Comparison of ENCODE assay signal across 2 cellular contexts in genomic region chr1:12112711-12113161, GRCh38.
TF ChIP-seq lines count a peak whose summit lies in the region.

No MANE protein-coding gene starts in this region.

TF ChIP-seq in liver, 16 proteins besides CTCF, POLR2A, EP300 and RAD21:
- peak; percentile 27 for TF ChIP-seq NR2F2 (IDR thresholded peaks at IDR 0.05)
- no peak for TF ChIP-seq RXRA (IDR thresholded peaks at IDR 0.05)
- no peak for TF ChIP-seq GABPA (IDR thresholded peaks at IDR 0.05 in 1 of 2, conservative IDR thresholded peaks at IDR 0.05 in 1 of 2)
- no peak for TF ChIP-seq ZBTB33 (IDR thresholded peaks at IDR 0.05)
- TF ChIP-seq MAX (IDR thresholded peaks at IDR 0.05), result no peak
- peak; percentile 15 for TF ChIP-seq SP1 (IDR thresholded peaks at IDR 0.05)
- no peak for TF ChIP-seq FOXA2 (IDR thresholded peaks at IDR 0.05)
- no peak for TF ChIP-seq JUND (IDR thresholded peaks at IDR 0.05)
- TF ChIP-seq ATF3 (IDR thresholded peaks at IDR 0.05), result no peak
- no peak for TF ChIP-seq FOXA1 (IDR thresholded peaks at IDR 0.05)
- no peak for TF ChIP-seq HNF4G (IDR thresholded peaks at IDR 0.05)
- TF ChIP-seq REST (IDR thresholded peaks at IDR 0.05), result no peak
- no peak for TF ChIP-seq HNF4A (conservative IDR thresholded peaks at IDR 0.05)
- no peak for TF ChIP-seq EGR1 (IDR thresholded peaks at IDR 0.05; ENCODE audit: low read depth in 2 of 2)
- no peak for TF ChIP-seq YY1 (IDR thresholded peaks at IDR 0.05)
- no peak for TF ChIP-seq TAF1 (conservative IDR thresholded peaks at IDR 0.05)

TF ChIP-seq in HepG2, 621 proteins besides CTCF, POLR2A, EP300 and RAD21:
- no peak for TF ChIP-seq ZMYM3 (CRISPR knock-in tag; IDR thresholded peaks at IDR 0.05)
- TF ChIP-seq ZNF547 (CRISPR knock-in tag; IDR thresholded peaks at IDR 0.05), result no peak
- TF ChIP-seq ZNF670 (CRISPR knock-in tag; IDR thresholded peaks at IDR 0.05; ENCODE audit: borderline replicate concordance), result no peak
- no peak for TF ChIP-seq U2AF1 (optimal IDR thresholded peaks at IDR 0.05; ENCODE audit: low read depth, low read length)
- TF ChIP-seq TCF7 (IDR thresholded peaks at IDR 0.05; ENCODE audit: low read depth), result no peak
- no peak for TF ChIP-seq CBFB (CRISPR knock-in tag; IDR thresholded peaks at IDR 0.05)
- TF ChIP-seq PRDM4 (CRISPR knock-in tag; IDR thresholded peaks at IDR 0.05; ENCODE audit: borderline replicate concordance), result no peak
- TF ChIP-seq IKZF1 (IDR thresholded peaks at IDR 0.05), result no peak
- TF ChIP-seq ZNF460 (CRISPR knock-in tag; IDR thresholded peaks at IDR 0.05; ENCODE audit: borderline replicate concordance), result no peak
- TF ChIP-seq ZNF800 (CRISPR knock-in tag; IDR thresholded peaks at IDR 0.05), result no peak
- TF ChIP-seq ZNF883 (CRISPR knock-in tag; IDR thresholded peaks at IDR 0.05; ENCODE audit: not compliant biosample characterization), result no peak
- no peak for TF ChIP-seq ZNF274 (CRISPR knock-in tag; IDR thresholded peaks at IDR 0.05)
- TF ChIP-seq ZNF337 (CRISPR knock-in tag; IDR thresholded peaks at IDR 0.05; ENCODE audit: borderline replicate concordance, low read depth), result no peak
- no peak for TF ChIP-seq ZSCAN20 (CRISPR knock-in tag; IDR thresholded peaks at IDR 0.05; ENCODE audit: borderline replicate concordance)
- TF ChIP-seq ZNF253 (CRISPR knock-in tag; IDR thresholded peaks at IDR 0.05; ENCODE audit: borderline replicate concordance), result no peak
- no peak for TF ChIP-seq HIC2 (CRISPR knock-in tag; IDR thresholded peaks at IDR 0.05; ENCODE audit: low read depth)
- no peak for TF ChIP-seq ZNF7 (CRISPR knock-in tag; IDR thresholded peaks at IDR 0.05)
